22 cellular contexts compared by ENCODE assay signal in the genomic region with DNA sequence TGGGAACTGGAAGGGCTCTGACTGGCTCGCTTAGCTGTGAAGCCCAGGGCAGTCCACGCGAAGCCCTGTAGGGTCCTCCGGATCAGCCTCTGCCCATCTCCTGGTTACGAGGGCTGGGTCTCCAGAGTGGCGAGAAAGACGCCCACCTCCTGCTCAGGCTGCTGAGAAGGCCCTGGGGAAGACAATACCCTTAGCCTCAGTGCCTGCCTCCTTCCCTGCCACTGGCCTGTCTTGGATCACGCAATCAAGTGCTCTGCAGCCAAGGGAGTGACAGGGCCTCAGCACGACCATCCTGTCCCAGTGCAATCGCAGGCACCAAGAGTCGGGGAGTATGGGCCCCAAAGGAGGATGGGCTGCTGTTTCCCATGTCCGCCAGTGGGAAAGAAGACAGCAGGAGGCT.
"Had no signal": no experiment of that assay in that cellular context is flagged by ENCODE, and none has a peak within 500 bp of the region (broad histone marks: within the 10 kb centered on the region; RNA-seq: fewer than 3 reads in every experiment).

No MANE protein-coding gene starts in this region.

- ATAC-seq: T-cell had no signal

- FAIRE-seq: RCC 7860 had no signal

- H3K36me3 ChIP-seq: MG63 had no signal

- H3K27ac Mint-ChIP-seq: T-cell had no signal

- H3K36me3 Mint-ChIP-seq: T-cell had no signal

- H3K4me1 Mint-ChIP-seq: T-cell had no signal

- H3K9ac ChIP-seq: SK-N-SH had no signal

- H3K27me3 ChIP-seq: MG63 had no signal

- H3K4me3 ChIP-seq: MG63 had no signal

- H3K4me2 ChIP-seq: SK-N-SH had no signal

- DNase-seq: Karpas-422, KG1, MG63, NCI-H1105, NCI-H1417 treated with DMSO at 0.1 percent for 48 hours, NCI-H146, NCI-H1694 treated with DMSO at 0.1 percent for 48 hours, NCI-H1930, NCI-H2081 treated with DMSO at 0.1 percent for 48 hours, NCI-H2171, NCI-H226, NCI-H446, NCI-H510A, NCI-H524 treated with DMSO at 0.1 percent for 48 hours, NCI-H69, NCI-H774, RPMI8226, SHP77, SK-N-SH, SW 1271, T-cell had no signal

- H3K9me3 ChIP-seq: MG63, SK-N-SH had no signal

- H3K9me2 ChIP-seq: SK-N-SH had no signal

- H3K4me3 Mint-ChIP-seq: T-cell had no signal

- H3K9me3 Mint-ChIP-seq: T-cell had no signal
